27 cellular contexts compared by ENCODE assay signal in genomic region chr6:389143-389542, GRCh38. TPM values are rescaled to one million over a fixed set of nuclear protein-coding genes. Genes with fewer than 3 reads are reported as not detected.
DNase-seq lines count a peak whose midpoint lies in the region; ATAC-seq and TF ChIP-seq lines count a peak whose summit lies in the region.
"Had no signal": no experiment of that assay in that cellular context is flagged by ENCODE, and none has a peak within 500 bp of the region (broad histone marks: within the 10 kb centered on the region; RNA-seq: fewer than 3 reads in every experiment).

No MANE protein-coding gene starts in this region.

- peak overlapping the region; percentile 39; the same call in 1 of the 2 replicates for H2AFZ ChIP-seq in OCI-LY7 (ENCODE audit: low read length)

- TF ChIP-seq CTCF in OCI-LY7 (conservative IDR thresholded peaks at IDR 0.05; ENCODE audit: low read length) = no peak

- H4K20me1 ChIP-seq in OCI-LY7 (ENCODE audit: insufficient read depth, low read length) = peaks cover 11% of the 10 kb centered on the region; the same call in 1 of the 2 replicates

- H3K9me3 ChIP-seq in CD4-positive, CD25-positive, alpha-beta regulatory T cell (ENCODE audit: control insufficient read depth in 2 of 2, low read length in 2 of 2) = no peaks in the 10 kb centered on the region
- no peaks in the 10 kb centered on the region for H3K9me3 ChIP-seq in OCI-LY7 (ENCODE audit: low read length)
- H3K9me3 ChIP-seq: ascending aorta, heart right ventricle, right atrium auricular region, upper lobe of left lung had no signal

- H3K4me3 Mint-ChIP-seq in activated CD4-positive, alpha-beta T cell treated with anti-CD3 and anti-CD28 coated beads for 36 hours = peak overlapping the region; percentile 94
- peak overlapping the region in 3 of 4 donors; percentile 82 to 96 (median 92) for H3K4me3 Mint-ChIP-seq in CD4-positive, CD25-positive, alpha-beta regulatory T cell
- H3K4me3 Mint-ChIP-seq in activated naive CD8-positive, alpha-beta T cell treated with anti-CD3 and anti-CD28 coated beads for 36 hours = peak overlapping the region; percentile 59

- peak overlapping the region; percentile 64 for H3K27ac ChIP-seq in CD4-positive, CD25-positive, alpha-beta regulatory T cell (ENCODE audit: insufficient read depth, low read length, poor library complexity, severe bottlenecking)
- no peak overlapping the region for H3K27ac ChIP-seq in OCI-LY7 (ENCODE audit: low read depth, low read length, poor library complexity, severe bottlenecking)
- H3K27ac ChIP-seq: ascending aorta, epithelial cell of prostate, heart right ventricle, right atrium auricular region, upper lobe of left lung, VCaP had no signal

- no TSS peak for BruUV-seq in OCI-LY7 (replicated peaks; lab: Mats Ljungman, UMichigan)

- CTCF ChIA-PET in activated CD4-positive, alpha-beta T cell treated with anti-CD3 and anti-CD28 coated beads for 36 hours (lab: Charles Lee) = interaction anchor here (0.6 to 2.6 kb wide), 17 partner anchors 9 to 320 kb away, joined by 3 to 18 read pairs (median 4); no protein-coding TSS in a partner anchor
- CTCF ChIA-PET in OCI-LY7 (lab: Charles Lee; ENCODE audit: unreplicated experiment) = interaction anchor here (2.5 kb wide), 1 partner anchor 28 kb away, joined by 9 read pairs; no protein-coding TSS in a partner anchor

- peak overlapping the region; percentile 98 for H3K27ac Mint-ChIP-seq in activated CD4-positive, alpha-beta T cell treated with anti-CD3 and anti-CD28 coated beads for 36 hours
- H3K27ac Mint-ChIP-seq in CD4-positive, CD25-positive, alpha-beta regulatory T cell = peak overlapping the region; percentile 84 to 94 (median 89)
- peak overlapping the region; percentile 96 for H3K27ac Mint-ChIP-seq in activated naive CD8-positive, alpha-beta T cell treated with anti-CD3 and anti-CD28 coated beads for 36 hours

- POLR2A ChIA-PET in activated CD4-positive, alpha-beta T cell treated with anti-CD3 and anti-CD28 coated beads for 36 hours (lab: Charles Lee) = interaction anchor here (0.6 to 7.5 kb wide), 14 partner anchors 9 to 205 kb away, joined by 3 to 121 read pairs (median 5); no protein-coding TSS in a partner anchor
- POLR2A ChIA-PET in OCI-LY7 (lab: Charles Lee) = interaction anchor here (0.8 to 4.6 kb wide), 8 partner anchors 11 to 172 kb away, joined by 3 to 47 read pairs (median 19); no protein-coding TSS in a partner anchor

- no peak for ATAC-seq in activated CD4-positive, alpha-beta T cell treated with anti-CD3 and anti-CD28 coated beads for 36 hours
- ATAC-seq in CD4-positive, CD25-positive, alpha-beta regulatory T cell (ENCODE audit: low read depth in 2 of 2) = no peak
- ATAC-seq: heart right ventricle, left cardiac atrium had no signal

- H3K36me3 ChIP-seq in CD4-positive, CD25-positive, alpha-beta regulatory T cell (ENCODE audit: control insufficient read depth, insufficient read depth, low read length) = no peaks in the 10 kb centered on the region
- peaks cover 21% of the 10 kb centered on the region for H3K36me3 ChIP-seq in OCI-LY7 (ENCODE audit: insufficient read depth, low read length)
- H3K36me3 ChIP-seq: ascending aorta, heart right ventricle, right atrium auricular region, upper lobe of left lung had no signal

- H3K4me3 ChIP-seq in CD4-positive, CD25-positive, alpha-beta regulatory T cell (ENCODE audit: low read depth, low read length) = peak overlapping the region; percentile 75
- H3K4me3 ChIP-seq in OCI-LY7 (ENCODE audit: low read depth, low read length, poor library complexity, severe bottlenecking) = no peak overlapping the region
- H3K4me3 ChIP-seq: ascending aorta, heart right ventricle, right atrium auricular region, upper lobe of left lung had no signal

- H3K27me3 Mint-ChIP-seq in activated CD4-positive, alpha-beta T cell treated with anti-CD3 and anti-CD28 coated beads for 36 hours = peaks cover 8% of the 10 kb centered on the region
- H3K27me3 Mint-ChIP-seq in CD4-positive, CD25-positive, alpha-beta regulatory T cell = peaks cover 4% of the 10 kb centered on the region
- peaks cover 38% of the 10 kb centered on the region for H3K27me3 Mint-ChIP-seq in activated naive CD8-positive, alpha-beta T cell treated with anti-CD3 and anti-CD28 coated beads for 36 hours

- H3K9me3 Mint-ChIP-seq in activated CD4-positive, alpha-beta T cell treated with anti-CD3 and anti-CD28 coated beads for 36 hours (ENCODE audit: low read depth) = no peaks in the 10 kb centered on the region
- no peaks in the 10 kb centered on the region for H3K9me3 Mint-ChIP-seq in CD4-positive, CD25-positive, alpha-beta regulatory T cell
- H3K9me3 Mint-ChIP-seq in activated naive CD8-positive, alpha-beta T cell treated with anti-CD3 and anti-CD28 coated beads for 36 hours = no peaks in the 10 kb centered on the region

- H3K4me2 ChIP-seq in OCI-LY7 (ENCODE audit: low read length) = peak overlapping the region; percentile 83

- peaks cover 29% of the 10 kb centered on the region for H3K4me1 Mint-ChIP-seq in activated CD4-positive, alpha-beta T cell treated with anti-CD3 and anti-CD28 coated beads for 36 hours
- peaks cover 7 to 34% (median 23%) of the 10 kb centered on the region in 4 donors for H3K4me1 Mint-ChIP-seq in CD4-positive, CD25-positive, alpha-beta regulatory T cell
- peaks cover 37% of the 10 kb centered on the region for H3K4me1 Mint-ChIP-seq in activated naive CD8-positive, alpha-beta T cell treated with anti-CD3 and anti-CD28 coated beads for 36 hours

- H3K36me3 Mint-ChIP-seq in activated CD4-positive, alpha-beta T cell treated with anti-CD3 and anti-CD28 coated beads for 36 hours (ENCODE audit: low read depth) = peaks cover 20% of the 10 kb centered on the region
- H3K36me3 Mint-ChIP-seq in CD4-positive, CD25-positive, alpha-beta regulatory T cell = peaks cover 6% of the 10 kb centered on the region
- H3K36me3 Mint-ChIP-seq in activated naive CD8-positive, alpha-beta T cell treated with anti-CD3 and anti-CD28 coated beads for 36 hours = peaks cover 21% of the 10 kb centered on the region

- intact Hi-C loops in activated CD4-positive, alpha-beta T cell treated with anti-CD3 and anti-CD28 coated beads for 36 hours (cut with DNase I, micrococcal nuclease) = loop anchor here (1.0 to 5.0 kb wide), 8 partner anchors 14 to 1008 kb away; partner anchors contain the start of gene EXOC2 (in 1 of the 2)
- intact Hi-C loops in OCI-LY7 (cut with micrococcal nuclease; ENCODE audit: unreplicated experiment) = no loop called here

- peaks cover 27% of the 10 kb centered on the region for H3K4me1 ChIP-seq in CD4-positive, CD25-positive, alpha-beta regulatory T cell (ENCODE audit: control insufficient read depth, insufficient read depth, low read length, poor library complexity, severe bottlenecking)
- peaks cover 29% of the 10 kb centered on the region for H3K4me1 ChIP-seq in OCI-LY7 (ENCODE audit: insufficient read depth, low read length, poor library complexity, severe bottlenecking)

- DNase-seq in activated CD4-positive, alpha-beta T cell treated with anti-CD3 and anti-CD28 coated beads for 36 hours = no peak
- no peak for DNase-seq in activated CD4-positive, alpha-beta T cell treated with anti-CD3 and anti-CD28 coated beads for 1 hour
- DNase-seq in CD4-positive, CD25-positive, alpha-beta regulatory T cell = no peak
- DNase-seq in OCI-LY7 (ENCODE audit: low spot score) (no peak), NCI-H345 (lab: John Stamatoyannopoulos, UW) (no peak), GM19238 (ENCODE audit: insufficient read length, low spot score) (no peak), NK-92 (lab: John Stamatoyannopoulos, UW; ENCODE audit: unreplicated experiment) (no peak)
- no peak for DNase-seq in activated naive CD8-positive, alpha-beta T cell treated with anti-CD3 and anti-CD28 coated beads for 36 hours
- DNase-seq: activated CD8-positive, alpha-beta memory T cell treated with anti-CD3 and anti-CD28 coated beads for 24 hours; activated effector memory CD4-positive, alpha-beta T cell treated with anti-CD3 and anti-CD28 coated beads, Interleukin-2, amount 50 U/mL, for 16 hours; AML-193; caudate nucleus; COR-L47; DMS79 treated with DMSO at 0.1 percent for 48 hours; heart right ventricle; left cardiac atrium; mesendoderm; naive B cell; NCI-H1694 treated with DMSO at 0.1 percent for 48 hours; upper lobe of left lung had no signal

- H3K27me3 ChIP-seq in CD4-positive, CD25-positive, alpha-beta regulatory T cell (ENCODE audit: control insufficient read depth, insufficient read depth, low read length) = no peaks in the 10 kb centered on the region

- peaks cover 26% of the 10 kb centered on the region for H3K79me2 ChIP-seq in OCI-LY7 (ENCODE audit: insufficient read depth, low read depth, low read length)

- no peaks in the 10 kb centered on the region for H3K9me2 ChIP-seq in OCI-LY7 (ENCODE audit: insufficient read depth, low read length)

RNA-seq across cellular contexts. Expression of gene IRF4, which starts 2.4 kb away (rescaled TPM):
- total RNA-seq in activated CD4-positive, alpha-beta T cell treated with anti-CD3 and anti-CD28 coated beads for 36 hours = 100 to 1,000 TPM; 601 to 617 TPM
- 71.3 TPM for total RNA-seq in CD4-positive, CD25-positive, alpha-beta regulatory T cell
- 10 to 100 TPM in 3 of 4 donors, 1 to 10 TPM in 1; 9.0 to 14.3 (median 11.2) TPM for polyA plus RNA-seq in CD4-positive, CD25-positive, alpha-beta regulatory T cell
- total RNA-seq in OCI-LY7 (2014; rRNA removed; shearing (Covaris generic)) = 143 and 189 TPM in 2 replicates
- total RNA-seq in OCI-LY7 (2022) = 281 and 291 TPM in 2 replicates
- total RNA-seq in activated naive CD8-positive, alpha-beta T cell treated with anti-CD3 and anti-CD28 coated beads for 36 hours = 100 to 1,000 TPM; 432 to 438 TPM
- total RNA-seq: A172, HT-29, osteocyte had no signal
